Comparison of ENCODE assay signal across 1 cellular context in genomic region chr16:49458221-49458620, GRCh38.
TF ChIP-seq lines count a peak whose summit lies in the region.

No MANE protein-coding gene starts in this region.

TF ChIP-seq in H1, 55 proteins besides CTCF, POLR2A, EP300 and RAD21:
- no peak for TF ChIP-seq RXRA (IDR thresholded peaks at IDR 0.05; ENCODE audit: insufficient read depth, low read depth, low read length)
- no peak for TF ChIP-seq CBX5 (IDR thresholded peaks at IDR 0.05; ENCODE audit: low read depth, low read length)
- no peak for TF ChIP-seq TCF12 (IDR thresholded peaks at IDR 0.05; ENCODE audit: low read depth, low read length)
- TF ChIP-seq FOSL1 (IDR thresholded peaks at IDR 0.05; ENCODE audit: insufficient read depth, low read depth, low read length): no peak
- peak; percentile 41; the same call in 1 of the 2 replicates for TF ChIP-seq USF2 (IDR thresholded peaks at IDR 0.05; ENCODE audit: low read length)
TF ChIP-seq in H1: peak in this region for 1.
